Comparison of ENCODE assay signal across 22 cellular contexts in the genomic region with DNA sequence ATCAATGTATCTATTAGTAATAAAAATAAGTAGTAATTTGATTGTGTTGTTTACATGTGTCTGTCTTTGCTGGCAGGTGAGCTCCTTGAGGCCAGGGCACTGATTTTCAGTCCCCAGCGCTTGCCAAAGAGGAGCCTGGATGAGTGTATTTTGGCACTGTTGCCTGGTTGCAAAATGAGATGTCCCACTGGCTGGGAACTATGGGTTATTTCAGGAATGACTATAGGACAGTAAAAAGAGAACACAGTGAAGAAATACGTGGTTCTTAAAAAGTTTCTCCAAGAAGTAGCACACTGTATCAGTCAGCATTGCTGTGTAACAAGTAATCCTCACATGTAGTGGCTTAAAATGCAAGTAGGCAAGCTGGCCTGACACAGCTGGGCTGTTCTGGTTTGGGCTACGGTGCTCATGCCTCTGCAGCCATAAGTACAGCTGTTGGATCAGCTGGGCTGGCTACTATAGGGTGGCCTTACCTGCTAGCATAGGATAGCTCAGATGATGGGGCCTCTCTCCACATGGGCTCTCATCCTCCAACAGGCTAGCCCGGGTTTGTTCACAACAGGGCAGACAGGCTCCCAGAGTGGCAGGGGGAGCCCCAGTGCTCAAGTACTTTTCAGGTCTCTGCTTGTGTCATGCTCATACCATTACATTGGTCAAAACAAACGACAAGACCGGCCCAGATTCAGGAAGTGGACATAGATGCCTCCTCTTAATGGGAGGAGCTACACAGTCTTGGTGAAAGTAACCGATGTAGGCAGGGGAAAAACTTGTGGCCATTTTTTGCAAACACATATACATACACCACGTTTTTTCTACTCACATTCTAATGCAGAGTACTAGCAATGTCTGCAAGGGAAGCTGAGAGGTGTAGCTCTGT.
DNase-seq lines count a peak whose midpoint lies in the region; ATAC-seq and TF ChIP-seq lines count a peak whose summit lies in the region.
"Had no signal": no experiment of that assay in that cellular context is flagged by ENCODE, and none has a peak within 500 bp of the region (broad histone marks: within the 10 kb centered on the region; RNA-seq: fewer than 3 reads in every experiment).

No MANE protein-coding gene starts in this region.

- intact Hi-C loops in OCI-LY7 (cut with micrococcal nuclease; ENCODE audit: unreplicated experiment) (loop anchor here (1.0 to 5.0 kb wide), 2 partner anchors 47 to 321 kb away; no protein-coding TSS in a partner anchor), sciatic nerve (cut with DNase I) (no loop called here)

- H3K27me3 ChIP-seq in BLaER1 treated with 17β-estradiol and CSF1 and Interleukin-3, amounts not matched to agents 10 nM and 100 nM: no peaks in the 10 kb centered on the region
- no peaks in the 10 kb centered on the region for H3K27me3 ChIP-seq in liver (ENCODE audit: control insufficient read depth in 4 of 4, insufficient read depth in 4 of 4, low read length in 3 of 4)
- H3K27me3 ChIP-seq: BE2C had no signal

- DNase-seq in OCI-LY7 (ENCODE audit: low spot score): peak; percentile 7
- no peak for DNase-seq in sciatic nerve (ENCODE audit: low spot score)
- no peak for DNase-seq in EL
- DNase-seq in stimulated activated naive CD4-positive, alpha-beta T cell (lab: John Stamatoyannopoulos, UW): no peak
- DNase-seq: BE2C; CD4-positive, alpha-beta T cell; COR-L47; DMS79 treated with DMSO at 0.1 percent for 48 hours; KBM-7; MM.1S; NCI-H1048; NCI-H1417 treated with DMSO at 0.1 percent for 48 hours; NCI-H187; NCI-H446 treated with DMSO at 0.1 percent for 48 hours; NCI-H526 treated with DMSO at 0.1 percent for 48 hours; PC-3; SHP77 had no signal

- no peak overlapping the region for H3K4me3 ChIP-seq in BLaER1 treated with 17β-estradiol and CSF1 and Interleukin-3, amounts not matched to agents 10 nM and 100 nM
- H3K4me3 ChIP-seq in OCI-LY7 (ENCODE audit: low read depth, low read length, poor library complexity, severe bottlenecking): no peak overlapping the region
- H3K4me3 ChIP-seq in liver (ENCODE audit: low read depth in 1 of 3, low read length in 3 of 3): no peak overlapping the region
- H3K4me3 ChIP-seq: HAP-1 had no signal

- no peak overlapping the region; a peak in 1 of 22 replicates for H3K9ac ChIP-seq in BLaER1 treated with 17β-estradiol and CSF1 and Interleukin-3, amounts not matched to agents 10 nM and 100 nM
- H3K9ac ChIP-seq in liver (ENCODE audit: low read depth in 1 of 2, low read length in 2 of 2): no peak overlapping the region

- no peaks in the 10 kb centered on the region for H3K79me2 ChIP-seq in OCI-LY7 (ENCODE audit: insufficient read depth, low read depth, low read length)

- peak in 1 of 2 donors; percentile 44 for TF ChIP-seq RAD21 in liver (IDR thresholded peaks at IDR 0.05)

- H3K27ac ChIP-seq in BLaER1 treated with 17β-estradiol and CSF1 and Interleukin-3, amounts not matched to agents 10 nM and 100 nM: peak overlapping the region in 4 of 11 experiments; percentile 25 to 56 (median 42); a peak in 3 of 22 replicates
- H3K27ac ChIP-seq in OCI-LY7 (ENCODE audit: low read depth, low read length, poor library complexity, severe bottlenecking) (peak overlapping the region; percentile 57), liver (ENCODE audit: low read depth in 1 of 2, low read length in 2 of 2) (no peak overlapping the region)

- H3K36me3 ChIP-seq in BLaER1 treated with 17β-estradiol and CSF1 and Interleukin-3, amounts not matched to agents 10 nM and 100 nM: peaks cover 0 to 23% (median 9%) of the 10 kb centered on the region in 11 experiments; a peak in 15 of 22 replicates
- H3K36me3 ChIP-seq in OCI-LY7 (ENCODE audit: insufficient read depth, low read length) (peaks cover 8% of the 10 kb centered on the region), liver (ENCODE audit: control insufficient read depth in 4 of 4, insufficient read depth in 3 of 4, low read depth in 1 of 4, low read length in 3 of 4) (no peaks in the 10 kb centered on the region)
- H3K36me3 ChIP-seq: BE2C, HAP-1 had no signal

- H3K4me1 ChIP-seq in BLaER1 treated with 17β-estradiol and CSF1 and Interleukin-3, amounts not matched to agents 10 nM and 100 nM: peaks cover 26 to 59% (median 49%) of the 10 kb centered on the region in 10 experiments
- H3K4me1 ChIP-seq in OCI-LY7 (ENCODE audit: insufficient read depth, low read length, poor library complexity, severe bottlenecking) (peaks cover 40% of the 10 kb centered on the region), liver (ENCODE audit: control insufficient read depth in 4 of 4, insufficient read depth in 4 of 4, low read length in 3 of 4) (peaks cover 2 to 28% (median 21%) of the 10 kb centered on the region in 4 donors)
- H3K4me1 ChIP-seq: BE2C, HAP-1 had no signal

- POLR2A ChIA-PET in OCI-LY7 (lab: Charles Lee): interaction anchor here (0.6 to 2.4 kb wide), 15 partner anchors 9 to 1785 kb away, joined by 3 to 12 read pairs (median 3); no protein-coding TSS in a partner anchor

- no peak overlapping the region for H2AFZ ChIP-seq in OCI-LY7 (ENCODE audit: low read length)

- BruUV-seq in OCI-LY7 (replicated peaks; lab: Mats Ljungman, UMichigan): no TSS peak

- ATAC-seq in sciatic nerve: peak; percentile 13
- no peak for ATAC-seq in GM19324 (IDR thresholded peaks at IDR 0.05; ENCODE audit: low FRiP score, unreplicated experiment)
- no peak for ATAC-seq in GM18861 (IDR thresholded peaks at IDR 0.05; ENCODE audit: unreplicated experiment)
- ATAC-seq: PC-3 had no signal

- H4K20me1 ChIP-seq in BLaER1 treated with 17β-estradiol and CSF1 and Interleukin-3, amounts not matched to agents 10 nM and 100 nM: peaks cover 0 to 5% (median 0%) of the 10 kb centered on the region in 11 experiments; a peak in 3 of 22 replicates
- H4K20me1 ChIP-seq in OCI-LY7 (ENCODE audit: insufficient read depth, low read length): no peaks in the 10 kb centered on the region

- CTCF ChIA-PET in OCI-LY7 (lab: Charles Lee; ENCODE audit: unreplicated experiment): interaction anchor here (0.6 to 2.8 kb wide), 6 partner anchors 45 to 221 kb away, joined by 3 to 16 read pairs (median 8); no protein-coding TSS in a partner anchor

- peak overlapping the region in 9 of 11 experiments; percentile 58 to 77 (median 68); a peak in 16 of 22 replicates for H3K4me2 ChIP-seq in BLaER1 treated with 17β-estradiol and CSF1 and Interleukin-3, amounts not matched to agents 10 nM and 100 nM
- H3K4me2 ChIP-seq in OCI-LY7 (ENCODE audit: low read length): no peak overlapping the region

- 74% methylated on average over 8 of the region's 8 CpGs for WGBS in liver

- H3K9me2 ChIP-seq in OCI-LY7 (ENCODE audit: insufficient read depth, low read length): no peaks in the 10 kb centered on the region

- no peak for TF ChIP-seq CTCF in OCI-LY7 (conservative IDR thresholded peaks at IDR 0.05; ENCODE audit: low read length)
- no peak for TF ChIP-seq CTCF in liver (IDR thresholded peaks at IDR 0.05; ENCODE audit: low read depth, low read length, missing input control)

- peaks cover 9 to 14% (median 11%) of the 10 kb centered on the region in 11 experiments; a peak in 21 of 22 replicates for H3K9me3 ChIP-seq in BLaER1 treated with 17β-estradiol and CSF1 and Interleukin-3, amounts not matched to agents 10 nM and 100 nM (replicated peaks in 1 of 11)
- H3K9me3 ChIP-seq in OCI-LY7 (ENCODE audit: low read length) (peaks cover 15% of the 10 kb centered on the region), liver (ENCODE audit: control insufficient read depth in 4 of 4, low read length in 3 of 4) (peaks cover 0 to 3% (median 1%) of the 10 kb centered on the region in 4 donors)
- H3K9me3 ChIP-seq: BE2C, HAP-1 had no signal

TF ChIP-seq in liver, 16 proteins besides CTCF, POLR2A, EP300 and RAD21:
- TF ChIP-seq HNF4G (IDR thresholded peaks at IDR 0.05) (no peak), SP1 (IDR thresholded peaks at IDR 0.05) (no peak), GABPA (IDR thresholded peaks at IDR 0.05 in 1 of 2, conservative IDR thresholded peaks at IDR 0.05 in 1 of 2) (no peak), YY1 (IDR thresholded peaks at IDR 0.05) (no peak), HNF4A (conservative IDR thresholded peaks at IDR 0.05) (peak; percentile 43 to 49), TAF1 (conservative IDR thresholded peaks at IDR 0.05) (no peak), EGR1 (IDR thresholded peaks at IDR 0.05; ENCODE audit: low read depth in 2 of 2) (no peak), RXRA (IDR thresholded peaks at IDR 0.05) (peak in 1 of 2 donors; percentile 57), JUND (IDR thresholded peaks at IDR 0.05) (peak in 1 of 2 donors; percentile 21), FOXA1 (IDR thresholded peaks at IDR 0.05) (no peak)
- TF ChIP-seq, protein P1, sequence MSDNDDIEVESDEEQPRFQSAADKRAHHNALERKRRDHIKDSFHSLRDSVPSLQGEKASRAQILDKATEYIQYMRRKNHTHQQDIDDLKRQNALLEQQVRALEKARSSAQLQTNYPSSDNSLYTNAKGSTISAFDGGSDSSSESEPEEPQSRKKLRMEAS (IDR thresholded peaks at IDR 0.05): no peak
- TF ChIP-seq, protein P2, sequence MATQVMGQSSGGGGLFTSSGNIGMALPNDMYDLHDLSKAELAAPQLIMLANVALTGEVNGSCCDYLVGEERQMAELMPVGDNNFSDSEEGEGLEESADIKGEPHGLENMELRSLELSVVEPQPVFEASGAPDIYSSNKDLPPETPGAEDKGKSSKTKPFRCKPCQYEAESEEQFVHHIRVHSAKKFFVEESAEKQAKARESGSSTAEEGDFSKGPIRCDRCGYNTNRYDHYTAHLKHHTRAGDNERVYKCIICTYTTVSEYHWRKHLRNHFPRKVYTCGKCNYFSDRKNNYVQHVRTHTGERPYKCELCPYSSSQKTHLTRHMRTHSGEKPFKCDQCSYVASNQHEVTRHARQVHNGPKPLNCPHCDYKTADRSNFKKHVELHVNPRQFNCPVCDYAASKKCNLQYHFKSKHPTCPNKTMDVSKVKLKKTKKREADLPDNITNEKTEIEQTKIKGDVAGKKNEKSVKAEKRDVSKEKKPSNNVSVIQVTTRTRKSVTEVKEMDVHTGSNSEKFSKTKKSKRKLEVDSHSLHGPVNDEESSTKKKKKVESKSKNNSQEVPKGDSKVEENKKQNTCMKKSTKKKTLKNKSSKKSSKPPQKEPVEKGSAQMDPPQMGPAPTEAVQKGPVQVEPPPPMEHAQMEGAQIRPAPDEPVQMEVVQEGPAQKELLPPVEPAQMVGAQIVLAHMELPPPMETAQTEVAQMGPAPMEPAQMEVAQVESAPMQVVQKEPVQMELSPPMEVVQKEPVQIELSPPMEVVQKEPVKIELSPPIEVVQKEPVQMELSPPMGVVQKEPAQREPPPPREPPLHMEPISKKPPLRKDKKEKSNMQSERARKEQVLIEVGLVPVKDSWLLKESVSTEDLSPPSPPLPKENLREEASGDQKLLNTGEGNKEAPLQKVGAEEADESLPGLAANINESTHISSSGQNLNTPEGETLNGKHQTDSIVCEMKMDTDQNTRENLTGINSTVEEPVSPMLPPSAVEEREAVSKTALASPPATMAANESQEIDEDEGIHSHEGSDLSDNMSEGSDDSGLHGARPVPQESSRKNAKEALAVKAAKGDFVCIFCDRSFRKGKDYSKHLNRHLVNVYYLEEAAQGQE (IDR thresholded peaks at IDR 0.05): peak; percentile 53
